ENCODE assay signal across 25 cellular contexts in the genomic region with DNA sequence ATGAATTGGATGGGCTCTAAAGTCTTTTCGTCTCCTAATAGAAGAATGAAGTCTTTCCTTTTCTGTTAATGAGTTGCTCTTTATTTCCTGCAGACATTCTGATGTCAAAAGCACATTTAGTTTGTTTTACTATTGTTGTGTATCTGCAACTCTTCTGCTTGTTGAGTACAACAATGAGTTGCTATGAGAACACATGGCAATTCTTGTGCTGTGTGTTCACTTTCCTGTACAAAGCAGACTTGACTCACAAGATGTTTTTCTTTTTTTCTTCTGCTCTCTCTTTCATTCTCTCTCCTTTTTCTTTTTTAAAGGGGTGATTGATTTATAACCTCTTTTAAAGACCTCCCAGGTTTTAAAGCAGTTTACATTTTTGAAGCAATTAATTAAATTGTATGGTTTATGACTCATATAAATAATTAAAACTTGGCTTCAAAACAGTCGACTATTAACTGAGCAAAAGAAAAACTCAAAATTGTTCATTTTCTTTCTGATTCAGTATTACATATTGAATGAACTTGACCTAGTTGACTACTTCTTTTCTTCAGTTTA. TPM values are rescaled to one million over a fixed set of nuclear protein-coding genes. Genes with fewer than 3 reads are reported as not detected.
DNase-seq lines count a peak whose midpoint lies in the region; ATAC-seq and TF ChIP-seq lines count a peak whose summit lies in the region.
"Had no signal": no experiment of that assay in that cellular context is flagged by ENCODE, and none has a peak within 500 bp of the region (broad histone marks: within the 10 kb centered on the region; RNA-seq: fewer than 3 reads in every experiment).

No MANE protein-coding gene starts in this region.

- no peaks in the 10 kb centered on the region for H3K4me1 ChIP-seq in breast epithelium

- no TSS peak for BruUV-seq in MCF 10A (replicated peaks; lab: Mats Ljungman, UMichigan)

- intact Hi-C loops in MCF 10A (cut with micrococcal nuclease) (no loop called here), breast epithelium (cut with DNase I; ENCODE audit: low total_unique reads) (no loop called here)

- H3K27ac Mint-ChIP-seq in MCF 10A (ENCODE audit: low read depth, unreplicated experiment) = peak overlapping the region; percentile 11
- H3K27ac Mint-ChIP-seq in stimulated activated effector memory CD8-positive, alpha-beta T cell treated with anti-CD3 and anti-CD28 coated beads, Interleukin-12 subunit alpha, Interleukin-12 subunit beta, amount 100 ng/mL, for 72 hours = no peak overlapping the region
- H3K27ac Mint-ChIP-seq: CD14-positive monocyte; memory B cell; natural killer cell; progenitor cell of endocrine pancreas; T-helper 1 cell treated with Interleukin-12 subunit alpha and Interleukin-12 subunit beta and Interleukin-4 antibody, amounts not matched to agents 30 μg/mL and 1 μg/mL, for 36 hours had no signal

- no peaks in the 10 kb centered on the region for H3K9me3 Mint-ChIP-seq in MCF 10A (ENCODE audit: unreplicated experiment)
- H3K9me3 Mint-ChIP-seq in stimulated activated effector memory CD8-positive, alpha-beta T cell treated with anti-CD3 and anti-CD28 coated beads, Interleukin-12 subunit alpha, Interleukin-12 subunit beta, amount 100 ng/mL, for 72 hours = no peaks in the 10 kb centered on the region
- H3K9me3 Mint-ChIP-seq: CD14-positive monocyte; memory B cell; natural killer cell; T-helper 1 cell treated with Interleukin-12 subunit alpha and Interleukin-12 subunit beta and Interleukin-4 antibody, amounts not matched to agents 30 μg/mL and 1 μg/mL, for 36 hours had no signal

- POLR2A ChIA-PET in MCF 10A (lab: Yijun Ruan, JAX) = interaction anchor here (1.5 kb wide), 1 partner anchor 9 kb away, joined by 3 read pairs; no protein-coding TSS in a partner anchor

- H3K4me3 Mint-ChIP-seq in MCF 10A (ENCODE audit: unreplicated experiment) = no peak overlapping the region
- H3K4me3 Mint-ChIP-seq in stimulated activated effector memory CD8-positive, alpha-beta T cell treated with anti-CD3 and anti-CD28 coated beads, Interleukin-12 subunit alpha, Interleukin-12 subunit beta, amount 100 ng/mL, for 72 hours = no peak overlapping the region
- H3K4me3 Mint-ChIP-seq: CD14-positive monocyte; memory B cell; natural killer cell; T-helper 1 cell treated with Interleukin-12 subunit alpha and Interleukin-12 subunit beta and Interleukin-4 antibody, amounts not matched to agents 30 μg/mL and 1 μg/mL, for 36 hours had no signal

- H3K36me3 Mint-ChIP-seq in MCF 10A (ENCODE audit: insufficient read depth, unreplicated experiment) = peaks cover 98% of the 10 kb centered on the region
- peaks cover 7% of the 10 kb centered on the region for H3K36me3 Mint-ChIP-seq in stimulated activated effector memory CD8-positive, alpha-beta T cell treated with anti-CD3 and anti-CD28 coated beads, Interleukin-12 subunit alpha, Interleukin-12 subunit beta, amount 100 ng/mL, for 72 hours
- H3K36me3 Mint-ChIP-seq: CD14-positive monocyte, memory B cell had no signal

- no peak for TF ChIP-seq CTCF in MCF 10A (IDR thresholded peaks at IDR 0.05; ENCODE audit: unreplicated experiment)
- TF ChIP-seq CTCF in breast epithelium (IDR thresholded peaks at IDR 0.05) = no peak
- no peak for TF ChIP-seq CTCF in cardiac fibroblast (IDR thresholded peaks at IDR 0.05; ENCODE audit: low read depth, low read length)

- H3K27me3 Mint-ChIP-seq in MCF 10A (ENCODE audit: insufficient read depth, unreplicated experiment) = no peaks in the 10 kb centered on the region
- H3K27me3 Mint-ChIP-seq: progenitor cell of endocrine pancreas had no signal

- CTCF ChIA-PET in MCF 10A (lab: Yijun Ruan, JAX) = no interaction called here

- H3K9me3 ChIP-seq in breast epithelium = no peaks in the 10 kb centered on the region
- H3K9me3 ChIP-seq: heart left ventricle, thoracic aorta had no signal

- H3K36me3 ChIP-seq in breast epithelium = no peaks in the 10 kb centered on the region
- H3K36me3 ChIP-seq: thoracic aorta had no signal

- ATAC-seq in HG02884 (IDR thresholded peaks at IDR 0.05; ENCODE audit: unreplicated experiment) = no peak
- ATAC-seq in stimulated activated effector memory CD8-positive, alpha-beta T cell treated with anti-CD3 and anti-CD28 coated beads, Interleukin-12 subunit alpha, Interleukin-12 subunit beta, amount 100 ng/mL, for 72 hours = no peak
- no peak for ATAC-seq in GM21360 (IDR thresholded peaks at IDR 0.05; ENCODE audit: unreplicated experiment)
- ATAC-seq: heart left ventricle, natural killer cell had no signal

- no peak overlapping the region for H3K27ac ChIP-seq in breast epithelium
- H3K27ac ChIP-seq: epithelial cell of prostate, heart left ventricle, HL-60, thoracic aorta had no signal

- H3K27me3 ChIP-seq in breast epithelium = no peaks in the 10 kb centered on the region
- H3K27me3 ChIP-seq: heart left ventricle had no signal

- DNase-seq in MCF 10A (ENCODE audit: unreplicated experiment) (no peak), breast epithelium (ENCODE audit: low spot score in 2 of 2) (no peak), cardiac fibroblast (ENCODE audit: low read depth in 2 of 2) (peak; percentile 53 to 85), iris pigment epithelial cell (ENCODE audit: low read depth) (peak; percentile 84), amniotic stem cell (lab: John Stamatoyannopoulos, UW) (no peak)
- DNase-seq in stimulated activated effector memory CD8-positive, alpha-beta T cell treated with anti-CD3 and anti-CD28 coated beads, Interleukin-12 subunit alpha, Interleukin-12 subunit beta, amount 100 ng/mL, for 72 hours (ENCODE audit: low spot score in 2 of 2) = no peak
- DNase-seq: activated CD4-positive, alpha-beta T cell treated with anti-CD3 and anti-CD28 coated beads, Interleukin-2, amount 50 U/mL, for 1 hour; activated gamma-delta T cell treated with Interleukin-2 at 50 U/mL for 16 hours; anterior cingulate cortex; cortex of kidney; DMS 273 treated with DMSO at 0.1 percent for 48 hours; heart left ventricle; natural killer cell; NCI-H1930 had no signal

- no peak overlapping the region for H3K4me3 ChIP-seq in breast epithelium
- no peak overlapping the region for H3K4me3 ChIP-seq in cardiac fibroblast (replicated peaks in 1 of 2; ENCODE audit: low read depth in 2 of 2, low read length in 2 of 2)
- H3K4me3 ChIP-seq: heart left ventricle, thoracic aorta had no signal

- no peak for TF ChIP-seq POLR2A in breast epithelium (IDR thresholded peaks at IDR 0.05)

- H3K4me1 Mint-ChIP-seq in MCF 10A (ENCODE audit: insufficient read depth, unreplicated experiment) = peaks cover 14% of the 10 kb centered on the region
- H3K4me1 Mint-ChIP-seq in stimulated activated effector memory CD8-positive, alpha-beta T cell treated with anti-CD3 and anti-CD28 coated beads, Interleukin-12 subunit alpha, Interleukin-12 subunit beta, amount 100 ng/mL, for 72 hours = no peaks in the 10 kb centered on the region
- H3K4me1 Mint-ChIP-seq: CD14-positive monocyte, memory B cell, natural killer cell had no signal

RNA-seq across cellular contexts. Expression of gene ABHD10, which starts 31.6 kb away (rescaled TPM):
- total RNA-seq in MCF 10A (2022) = 26.0 and 34.1 TPM in 2 replicates
- total RNA-seq in breast epithelium = 10 to 100 TPM; 17.3 to 28.5 (median 22.6) TPM

RNA-seq across cellular contexts. Expression of gene TAGLN3, which starts 51.5 kb away (rescaled TPM):
- total RNA-seq in MCF 10A (2022) = not detected in 2 replicates
- total RNA-seq in breast epithelium = not detected
- total RNA-seq: A172, natural killer cell, NCI-H460, thoracic aorta had no signal

Comparison
In these comparisons a context has a peak if more than half of its experiments do, and no peak if none do; other contexts are left out.
1. DNase-seq: peak in cardiac fibroblast (2 of 2) and iris pigment epithelial cell (single experiment); none in MCF 10A (single experiment), breast epithelium (0 of 2), stimulated activated effector memory CD8-positive, alpha-beta T cell treated with anti-CD3 and anti-CD28 coated beads, Interleukin-12 subunit alpha, Interleukin-12 subunit beta, amount 100 ng/mL, for 72 hours (0 of 2) and amniotic stem cell (single experiment).